Comparison of ENCODE assay signal across 23 cellular contexts in the genomic region with DNA sequence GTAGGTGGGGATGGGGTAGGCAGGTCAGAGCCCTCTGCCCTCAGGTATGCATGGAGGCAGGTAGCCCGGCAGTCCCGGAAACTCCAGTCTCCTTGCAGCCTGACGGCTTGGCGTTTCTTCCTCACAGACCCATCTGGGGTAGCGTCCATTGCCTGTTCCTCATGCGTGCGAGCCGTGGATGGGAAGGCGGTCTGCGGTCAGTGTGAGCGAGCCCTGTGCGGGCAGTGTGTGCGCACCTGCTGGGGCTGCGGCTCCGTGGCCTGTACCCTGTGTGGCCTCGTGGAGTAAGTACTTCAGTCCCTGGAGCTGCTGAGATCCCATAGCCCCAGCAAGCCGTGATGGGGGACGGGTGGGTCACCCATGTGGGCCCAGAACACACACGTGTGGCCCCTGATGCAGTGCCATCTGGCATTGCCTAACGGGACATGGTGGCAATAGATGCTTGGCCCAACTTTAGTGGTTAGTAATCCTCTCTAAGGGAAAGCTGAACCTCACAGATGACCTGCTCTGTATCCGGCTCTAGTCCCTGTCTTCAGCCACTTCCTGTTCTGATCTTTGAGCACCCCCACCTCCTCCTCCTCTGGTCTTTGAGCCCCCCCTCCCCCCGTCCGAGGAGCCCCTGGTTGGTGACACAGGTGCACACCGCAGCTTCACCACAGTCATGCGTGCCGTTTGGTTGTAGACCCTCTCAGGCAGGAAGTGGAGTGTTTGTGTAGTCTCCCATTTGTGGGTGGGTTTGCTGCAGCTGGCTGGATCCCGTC. TPM values are rescaled to one million over a fixed set of nuclear protein-coding genes. Genes with fewer than 3 reads are reported as not detected.
DNase-seq lines count a peak whose midpoint lies in the region; ATAC-seq and TF ChIP-seq lines count a peak whose summit lies in the region.
"Had no signal": no experiment of that assay in that cellular context is flagged by ENCODE, and none has a peak within 500 bp of the region (broad histone marks: within the 10 kb centered on the region; RNA-seq: fewer than 3 reads in every experiment).

No MANE protein-coding gene starts in this region.

- intact Hi-C loops in CD8-positive, alpha-beta T cell (cut with DNase I, micrococcal nuclease): loop anchor here in 1 of 2 experiments (10.0 kb wide), 1 partner anchor 548 kb away; the partner anchor contains the start of gene BRF1
- intact Hi-C loops in activated CD8-positive, alpha-beta T cell treated with anti-CD3 and anti-CD28 coated beads for 36 hours (cut with micrococcal nuclease): no loop called here

- no peaks in the 10 kb centered on the region for H3K9me3 ChIP-seq in CD8-positive, alpha-beta T cell (ENCODE audit: low read length)
- H3K9me3 ChIP-seq: Caco-2, gastrocnemius medialis, tibial nerve had no signal

- H3K36me3 ChIP-seq in CD8-positive, alpha-beta T cell (ENCODE audit: insufficient read depth, low read length): peaks cover 37% of the 10 kb centered on the region

- no peak for DNase-seq in T-helper 1 cell
- no peak for DNase-seq in CD8-positive, alpha-beta T cell
- peak; percentile 71 for DNase-seq in activated CD8-positive, alpha-beta T cell treated with anti-CD3 and anti-CD28 coated beads for 36 hours
- DNase-seq in neural crest cell (ENCODE audit: low read depth, low spot score): no peak
- no peak for DNase-seq in dedifferentiated amniotic fluid mesenchymal stem cell (ENCODE audit: extremely low spot score)
- no peak for DNase-seq in LoVo (ENCODE audit: low spot score)
- DNase-seq: activated T-cell treated with anti-CD3 and anti-CD28 coated beads, Interleukin-2, amount 50 U/mL, for 4 hours; Caco-2; effector memory CD4-positive, alpha-beta T cell; gastrocnemius medialis; kidney glomerular epithelial cell; NCI-H1417 treated with DMSO at 0.1 percent for 48 hours; NCI-H526; RPMI8226; stimulated activated naive CD4-positive, alpha-beta T cell had no signal

- no peak for TF ChIP-seq CTCF in CD8-positive, alpha-beta T cell (IDR thresholded peaks at IDR 0.05)
- no peak for TF ChIP-seq CTCF in activated CD8-positive, alpha-beta T cell treated with anti-CD3 and anti-CD28 coated beads for 36 hours (IDR thresholded peaks at IDR 0.05)
- TF ChIP-seq CTCF in neural crest cell (conservative IDR thresholded peaks at IDR 0.05): no peak

- no peaks in the 10 kb centered on the region for H3K27me3 Mint-ChIP-seq in T-helper 1 cell treated with Interleukin-12 subunit alpha and Interleukin-12 subunit beta and Interleukin-4 antibody, amounts not matched to agents 30 μg/mL and 1 μg/mL, for 36 hours (ENCODE audit: low read depth)
- H3K27me3 Mint-ChIP-seq in CD8-positive, alpha-beta T cell (ENCODE audit: low read depth): no peaks in the 10 kb centered on the region
- no peaks in the 10 kb centered on the region for H3K27me3 Mint-ChIP-seq in activated CD8-positive, alpha-beta T cell treated with anti-CD3 and anti-CD28 coated beads for 36 hours
- peaks cover 4% of the 10 kb centered on the region for H3K27me3 Mint-ChIP-seq in neural crest cell (ENCODE audit: low read depth)
- H3K27me3 Mint-ChIP-seq: activated naive CD4-positive, alpha-beta T cell treated with anti-CD3 and anti-CD28 coated beads, Interleukin-2, amount 50 U/mL, for 24 hours; memory B cell had no signal

- no peaks in the 10 kb centered on the region for H3K9me3 Mint-ChIP-seq in T-helper 1 cell treated with Interleukin-12 subunit alpha and Interleukin-12 subunit beta and Interleukin-4 antibody, amounts not matched to agents 30 μg/mL and 1 μg/mL, for 36 hours
- no peaks in the 10 kb centered on the region for H3K9me3 Mint-ChIP-seq in CD8-positive, alpha-beta T cell
- H3K9me3 Mint-ChIP-seq in activated CD8-positive, alpha-beta T cell treated with anti-CD3 and anti-CD28 coated beads for 36 hours: no peaks in the 10 kb centered on the region
- no peaks in the 10 kb centered on the region for H3K9me3 Mint-ChIP-seq in neural crest cell
- H3K9me3 Mint-ChIP-seq: activated naive CD4-positive, alpha-beta T cell treated with anti-CD3 and anti-CD28 coated beads, Interleukin-2, amount 50 U/mL, for 24 hours; activated T-cell treated with anti-CD3 and anti-CD28 coated beads, Interleukin-2, amount 50 U/mL, for 4 hours; memory B cell had no signal

- peaks cover 8% of the 10 kb centered on the region for H3K36me3 Mint-ChIP-seq in T-helper 1 cell treated with Interleukin-12 subunit alpha and Interleukin-12 subunit beta and Interleukin-4 antibody, amounts not matched to agents 30 μg/mL and 1 μg/mL, for 36 hours (ENCODE audit: low read depth)
- peaks cover 75% of the 10 kb centered on the region for H3K36me3 Mint-ChIP-seq in CD8-positive, alpha-beta T cell
- H3K36me3 Mint-ChIP-seq in activated CD8-positive, alpha-beta T cell treated with anti-CD3 and anti-CD28 coated beads for 36 hours (ENCODE audit: low read depth): peaks cover 42% of the 10 kb centered on the region
- peaks cover 6% of the 10 kb centered on the region for H3K36me3 Mint-ChIP-seq in neural crest cell (ENCODE audit: low read depth)

- H3K4me3 Mint-ChIP-seq in T-helper 1 cell treated with Interleukin-12 subunit alpha and Interleukin-12 subunit beta and Interleukin-4 antibody, amounts not matched to agents 30 μg/mL and 1 μg/mL, for 36 hours: no peak overlapping the region
- H3K4me3 Mint-ChIP-seq in CD8-positive, alpha-beta T cell: no peak overlapping the region
- no peak overlapping the region for H3K4me3 Mint-ChIP-seq in activated CD8-positive, alpha-beta T cell treated with anti-CD3 and anti-CD28 coated beads for 36 hours
- H3K4me3 Mint-ChIP-seq in neural crest cell: peak overlapping the region; percentile 70
- H3K4me3 Mint-ChIP-seq: activated T-cell treated with anti-CD3 and anti-CD28 coated beads, Interleukin-2, amount 50 U/mL, for 4 hours; memory B cell had no signal

- H3K4me1 ChIP-seq in CD8-positive, alpha-beta T cell (ENCODE audit: insufficient read depth, low read length): peaks cover 50% of the 10 kb centered on the region

- peak overlapping the region; percentile 72 for H3K27ac Mint-ChIP-seq in T-helper 1 cell treated with Interleukin-12 subunit alpha and Interleukin-12 subunit beta and Interleukin-4 antibody, amounts not matched to agents 30 μg/mL and 1 μg/mL, for 36 hours
- peak overlapping the region; percentile 67 for H3K27ac Mint-ChIP-seq in CD8-positive, alpha-beta T cell
- peak overlapping the region; percentile 88 for H3K27ac Mint-ChIP-seq in activated CD8-positive, alpha-beta T cell treated with anti-CD3 and anti-CD28 coated beads for 36 hours
- H3K27ac Mint-ChIP-seq in neural crest cell (ENCODE audit: unreplicated experiment): no peak overlapping the region
- H3K27ac Mint-ChIP-seq: memory B cell had no signal

- POLR2A ChIA-PET in CD8-positive, alpha-beta T cell (lab: Charles Lee): interaction anchor here (1.0 kb wide), 1 partner anchor 44 kb away, joined by 3 read pairs; the partner anchor contains the start of gene ZBTB42
- POLR2A ChIA-PET in activated CD8-positive, alpha-beta T cell treated with anti-CD3 and anti-CD28 coated beads for 36 hours (lab: Charles Lee): interaction anchor here (0.8 to 1.1 kb wide), 4 partner anchors 10 to 40 kb away, joined by 3 to 4 read pairs (median 3); no protein-coding TSS in a partner anchor

- H3K27ac ChIP-seq in CD8-positive, alpha-beta T cell (ENCODE audit: low read depth, low read length): peak overlapping the region; percentile 30
- H3K27ac ChIP-seq: 22Rv1, parathyroid adenoma, tibial nerve had no signal

- peaks cover 24% of the 10 kb centered on the region for H3K4me1 Mint-ChIP-seq in T-helper 1 cell treated with Interleukin-12 subunit alpha and Interleukin-12 subunit beta and Interleukin-4 antibody, amounts not matched to agents 30 μg/mL and 1 μg/mL, for 36 hours (ENCODE audit: low read depth)
- H3K4me1 Mint-ChIP-seq in CD8-positive, alpha-beta T cell (ENCODE audit: low read depth): peaks cover 50% of the 10 kb centered on the region
- H3K4me1 Mint-ChIP-seq in activated CD8-positive, alpha-beta T cell treated with anti-CD3 and anti-CD28 coated beads for 36 hours (ENCODE audit: low read depth): peaks cover 39% of the 10 kb centered on the region
- peaks cover 25% of the 10 kb centered on the region for H3K4me1 Mint-ChIP-seq in neural crest cell

- no peak overlapping the region for H3K4me3 ChIP-seq in CD8-positive, alpha-beta T cell (ENCODE audit: low read depth, low read length)
- H3K4me3 ChIP-seq: gastrocnemius medialis, tibial nerve had no signal

- no peaks in the 10 kb centered on the region for H3K27me3 ChIP-seq in CD8-positive, alpha-beta T cell (ENCODE audit: insufficient read depth, low read length)
- H3K27me3 ChIP-seq: gastrocnemius medialis, tibial nerve had no signal

- CTCF ChIA-PET in CD8-positive, alpha-beta T cell (lab: Charles Lee): interaction anchor here (1.2 to 4.2 kb wide), 2 partner anchors 12 to 69 kb away, joined by 5 to 25 read pairs; no protein-coding TSS in a partner anchor
- CTCF ChIA-PET in activated CD8-positive, alpha-beta T cell treated with anti-CD3 and anti-CD28 coated beads for 36 hours (lab: Charles Lee): interaction anchor here (1.0 to 1.9 kb wide), 4 partner anchors 12 to 71 kb away, joined by 4 to 10 read pairs (median 5); no protein-coding TSS in a partner anchor

- no peak for ATAC-seq in CD8-positive, alpha-beta T cell
- no peak for ATAC-seq in activated CD8-positive, alpha-beta T cell treated with anti-CD3 and anti-CD28 coated beads for 36 hours
- no peak for ATAC-seq in GM18861 (IDR thresholded peaks at IDR 0.05; ENCODE audit: unreplicated experiment)
- ATAC-seq: activated T-cell treated with anti-CD3 and anti-CD28 coated beads, Interleukin-2, amount 50 U/mL, for 4 hours; esophagus mucosa; gastrocnemius medialis had no signal

RNA-seq across cellular contexts. Expression of gene SIVA1, which starts 3.7 kb away (rescaled TPM):
- total RNA-seq in CD8-positive, alpha-beta T cell: 100 to 1,000 TPM; 104 to 115 TPM
- total RNA-seq in activated CD8-positive, alpha-beta T cell treated with anti-CD3 and anti-CD28 coated beads for 36 hours: 100 to 1,000 TPM; 115 to 125 TPM
- 109 and 121 TPM in 2 replicates for total RNA-seq in neural crest cell

RNA-seq across cellular contexts. Expression of gene ADSS1, which starts 32.6 kb away (rescaled TPM):
- 1 to 10 TPM; 2.4 to 3.5 TPM for total RNA-seq in CD8-positive, alpha-beta T cell
- 1 to 10 TPM; 2.7 to 3.0 TPM for total RNA-seq in activated CD8-positive, alpha-beta T cell treated with anti-CD3 and anti-CD28 coated beads for 36 hours
- 4.4 and 5.0 TPM in 2 replicates for total RNA-seq in neural crest cell

RNA-seq across cellular contexts. Expression of gene AKT1, which starts 38.9 kb away (rescaled TPM):
- 10 to 100 TPM; 65.7 to 67.7 TPM for total RNA-seq in CD8-positive, alpha-beta T cell
- total RNA-seq in activated CD8-positive, alpha-beta T cell treated with anti-CD3 and anti-CD28 coated beads for 36 hours: 100 to 1,000 TPM; 116 to 121 TPM
- 179 and 191 TPM in 2 replicates for total RNA-seq in neural crest cell

RNA-seq across cellular contexts. Expression of gene ZBTB42, which starts 44.2 kb away (rescaled TPM):
- 1 to 10 TPM; 2.0 to 2.3 TPM for total RNA-seq in CD8-positive, alpha-beta T cell
- total RNA-seq in activated CD8-positive, alpha-beta T cell treated with anti-CD3 and anti-CD28 coated beads for 36 hours: 1 to 10 TPM; 1.3 TPM
- total RNA-seq in neural crest cell: 2.2 and 2.7 TPM in 2 replicates
